Comparison of ENCODE assay signal across 8 cellular contexts in the genomic region with DNA sequence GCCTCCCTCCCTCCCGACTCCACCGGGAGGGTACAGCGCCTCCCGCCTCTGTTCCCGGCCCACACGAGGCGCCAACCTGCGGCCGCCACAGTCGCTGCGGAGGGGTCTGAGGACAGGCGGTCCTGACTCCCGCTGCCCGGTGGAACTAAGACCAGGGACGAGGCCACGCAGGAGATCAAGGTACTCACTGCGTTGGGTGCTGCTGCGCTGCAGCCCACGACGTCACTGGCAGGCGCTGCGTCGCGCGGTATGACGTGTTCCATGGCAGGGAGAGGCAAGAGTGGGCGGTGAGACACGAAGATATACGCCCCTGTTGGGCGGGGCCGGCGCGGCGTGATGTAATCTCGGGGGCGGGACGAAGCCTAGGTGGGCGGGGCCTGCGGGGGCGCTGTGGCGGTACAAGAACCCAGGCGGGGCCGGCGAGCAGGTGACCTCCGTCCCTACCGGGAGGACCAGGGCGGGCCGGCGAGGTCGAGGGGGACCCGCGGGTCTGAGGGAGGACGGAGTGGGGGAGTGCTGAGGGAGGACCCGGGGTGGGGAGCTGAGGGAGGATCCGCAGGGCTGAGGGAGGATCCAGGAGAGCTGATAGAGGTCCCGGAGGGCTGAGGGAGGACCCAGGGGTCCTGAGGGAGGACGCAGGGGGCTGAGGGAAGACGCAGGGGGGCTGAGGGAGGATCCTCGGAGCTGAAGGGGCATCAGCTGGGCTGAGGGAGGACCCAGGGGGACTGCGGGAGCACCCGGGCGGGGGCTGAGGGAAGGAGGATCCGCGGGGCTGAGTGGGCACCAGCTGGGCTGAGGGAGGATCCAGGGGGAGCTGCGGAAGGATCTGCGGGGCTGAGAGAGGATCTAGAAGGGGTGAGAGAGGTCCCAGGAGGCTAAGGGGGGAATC.
DNase-seq lines count a peak whose midpoint lies in the region; ATAC-seq and TF ChIP-seq lines count a peak whose summit lies in the region.

Gene MRPL55, minus strand, starts transcription at position 227 of the 889 bp plus-strand sequence. CDS start 1,039 bp downstream, outside the sequence.

- H3K4me3 Mint-ChIP-seq in central memory CD8-positive, alpha-beta T cell: peak within 1 kb of the TSS; percentile 83

- H3K4me1 Mint-ChIP-seq in central memory CD8-positive, alpha-beta T cell: peaks cover 14% of the 10 kb centered on the region

- H3K9me3 Mint-ChIP-seq in central memory CD8-positive, alpha-beta T cell: no peaks in the 10 kb centered on the region

- H3K27me3 Mint-ChIP-seq in central memory CD8-positive, alpha-beta T cell: no peaks in the 10 kb centered on the region

- peaks cover 17% of the 10 kb centered on the region for H3K36me3 Mint-ChIP-seq in central memory CD8-positive, alpha-beta T cell (ENCODE audit: insufficient read depth)

- ATAC-seq in GM19035 (IDR thresholded peaks at IDR 0.05; ENCODE audit: unreplicated experiment): peak; percentile 94
- ATAC-seq in HG03354 (IDR thresholded peaks at IDR 0.05; ENCODE audit: poor library complexity, severe bottlenecking, unreplicated experiment): peak; percentile 92
- ATAC-seq in central memory CD8-positive, alpha-beta T cell (replicated peaks; ENCODE audit: extremely low read depth, poor library complexity, severe bottlenecking): peak; percentile 97

- DNase-seq in AG09319 (ENCODE audit: extremely low read depth, low read depth) (peak; percentile 85), NCI-H446 (lab: John Stamatoyannopoulos, UW) (peak; percentile 91 to 96), islet precursor cell (peak; percentile 99)
- peak; percentile 98 for DNase-seq in activated CD4-positive, CD25-positive, alpha-beta regulatory T cell treated with anti-CD3 and anti-CD28 coated beads, Interleukin-2, amount 50 U/mL, for 16 hours (ENCODE audit: low read depth, low spot score)
- DNase-seq in central memory CD8-positive, alpha-beta T cell (ENCODE audit: low spot score in 2 of 2): peak; percentile 99 to 100
- peak; percentile 94 to 100 (median 97) for DNase-seq in stimulated activated CD4-positive, alpha-beta T cell treated with anti-CD3 and anti-CD28 coated beads, Interleukin-12 subunit alpha, Interleukin-12 subunit beta, amount 100 ng/mL, for 48 hours (ENCODE audit: low read depth in 2 of 3, low spot score in 1 of 3)

- H3K27ac Mint-ChIP-seq in central memory CD8-positive, alpha-beta T cell (ENCODE audit: low read depth): peak within 1 kb of the TSS; percentile 88

- TF ChIP-seq CTCF in AG09319 (IDR thresholded peaks at IDR 0.05; ENCODE audit: low read depth, low read length): no peak; the same call in 1 of the 2 replicates

Comparison
In these comparisons a context has a peak if more than half of its experiments do, and no peak if none do; other contexts are left out.
1. Peak in every context shown above with its lines: DNase-seq and ATAC-seq.